Comparison of ENCODE assay signal across 8 cellular contexts in genomic region chrX:100895365-100896075, GRCh38. TPM values are rescaled to one million over a fixed set of nuclear protein-coding genes. Genes with fewer than 3 reads are reported as not detected.
DNase-seq lines count a peak whose midpoint lies in the region; TF ChIP-seq lines count a peak whose summit lies in the region.

No MANE protein-coding gene starts in this region.

- POLR2A ChIA-PET in SK-N-SH (lab: Yijun Ruan, JAX): no interaction called here

- H3K36me3 ChIP-seq in BE2C (no peaks in the 10 kb centered on the region), SK-N-SH (replicated peaks in 1 of 2; ENCODE audit: control insufficient read depth in 1 of 2, insufficient read depth in 2 of 2, low read length in 1 of 2) (no peaks in the 10 kb centered on the region)

- peaks cover 33% of the 10 kb centered on the region for H3K9me3 Mint-ChIP-seq in mesothelial cell of epicardium

- H3K9ac ChIP-seq in SK-N-SH: no peak overlapping the region

- no peaks in the 10 kb centered on the region for H4K20me1 ChIP-seq in SK-N-SH (ENCODE audit: insufficient read depth)

- TF ChIP-seq CTCF in BE2C (IDR thresholded peaks at IDR 0.05; ENCODE audit: low read depth, low read length) (peak; percentile 45), GM10266 (IDR thresholded peaks at IDR 0.05; ENCODE audit: control insufficient read depth, insufficient read depth, low read depth, missing control alignments) (peak; percentile 51), SK-N-SH (IDR thresholded peaks at IDR 0.05) (peak; percentile 57), mesothelial cell of epicardium (IDR thresholded peaks at IDR 0.05; ENCODE audit: unreplicated experiment) (no peak)

- no peaks in the 10 kb centered on the region for H3K27me3 Mint-ChIP-seq in mesothelial cell of epicardium (ENCODE audit: low read depth)

- peak; percentile 74 for TF ChIP-seq RAD21 in SK-N-SH (IDR thresholded peaks at IDR 0.05; ENCODE audit: low read length)

- no peaks in the 10 kb centered on the region for H3K79me2 ChIP-seq in SK-N-SH (ENCODE audit: insufficient read depth)

- H3K4me2 ChIP-seq in SK-N-SH: no peak overlapping the region

- no peaks in the 10 kb centered on the region for H3K9me3 ChIP-seq in BE2C
- H3K9me3 ChIP-seq in SK-N-SH: no peaks in the 10 kb centered on the region

- H3K27ac ChIP-seq in SK-N-SH (ENCODE audit: low read depth in 2 of 2, low read length in 1 of 2): no peak overlapping the region

- H3K4me3 Mint-ChIP-seq in mesothelial cell of epicardium: no peak overlapping the region

- H3F3A ChIP-seq in SK-N-SH (replicated peaks; ENCODE audit: insufficient read depth): peaks cover 5% of the 10 kb centered on the region

- CTCF ChIA-PET in SK-N-SH (lab: Yijun Ruan, JAX): interaction anchor here (0.6 to 2.1 kb wide), 4 partner anchors 9 to 311 kb away, joined by 3 to 8 read pairs (median 4); no protein-coding TSS in a partner anchor

- no peak overlapping the region for H3K27ac Mint-ChIP-seq in mesothelial cell of epicardium

- no peak overlapping the region for H2AFZ ChIP-seq in SK-N-SH (ENCODE audit: low read depth)

- H3K4me1 Mint-ChIP-seq in mesothelial cell of epicardium: no peaks in the 10 kb centered on the region

- no peak overlapping the region for H3K4me3 ChIP-seq in BE2C (ENCODE audit: low read depth, low read length)
- H3K4me3 ChIP-seq in SK-N-SH (ENCODE audit: low read depth in 2 of 2, low read length in 1 of 2): no peak overlapping the region

- peak; percentile 16 for DNase-seq in BE2C
- DNase-seq in GM10266 (ENCODE audit: extremely low spot score): peak; percentile 11
- DNase-seq in HT-29 (ENCODE audit: low spot score): peak; percentile 64
- DNase-seq in SK-N-SH: peak; percentile 19
- DNase-seq in fibroblast of the conjunctiva (ENCODE audit: low read depth): peak; percentile 10
- DNase-seq in stimulated activated CD8-positive, alpha-beta memory T cell treated with anti-CD3 and anti-CD28 coated beads, Interleukin-4, amount 100 ng/mL, for 48 hours: peak; percentile 23
- no peak for DNase-seq in amniotic stem cell (lab: John Stamatoyannopoulos, UW)
- DNase-seq in mesothelial cell of epicardium (ENCODE audit: low spot score in 2 of 2, unreplicated experiment in 2 of 2): no peak

- no peaks in the 10 kb centered on the region for H3K36me3 Mint-ChIP-seq in mesothelial cell of epicardium

- 24% methylated on average over 5 of the region's 5 CpGs for WGBS in SK-N-SH (ENCODE audit: low lambda C conversion rate)

- no peaks in the 10 kb centered on the region for H3K4me1 ChIP-seq in BE2C
- H3K4me1 ChIP-seq in SK-N-SH (ENCODE audit: control insufficient read depth in 1 of 2, insufficient read depth in 2 of 2, low read depth in 1 of 2, low read length in 1 of 2): no peaks in the 10 kb centered on the region

- no peaks in the 10 kb centered on the region for H3K27me3 ChIP-seq in BE2C
- H3K27me3 ChIP-seq in SK-N-SH (ENCODE audit: insufficient read depth): no peaks in the 10 kb centered on the region; the same call in 1 of the 2 replicates

- no peak for TF ChIP-seq EP300 in SK-N-SH (IDR thresholded peaks at IDR 0.05; ENCODE audit: borderline replicate concordance in 1 of 2, low read depth in 1 of 2, low read length in 1 of 2)

- no peaks in the 10 kb centered on the region for H3K9me2 ChIP-seq in SK-N-SH

TF ChIP-seq in SK-N-SH, 30 proteins besides CTCF, POLR2A, EP300 and RAD21:
- TF ChIP-seq SMC3 (IDR thresholded peaks at IDR 0.05; ENCODE audit: low read depth, low read length) (peak; percentile 61), USF2 (IDR thresholded peaks at IDR 0.05; ENCODE audit: borderline replicate concordance, low read depth, low read length) (no peak)

RNA-seq across cellular contexts. Expression of gene NOX1, which starts 21.4 kb away (rescaled TPM):
- 1.8 TPM for polyA plus RNA-seq in BE2C (2012; ENCODE audit: insufficient read depth, insufficient read length, low read depth)
- total RNA-seq in HT-29 (2014; rRNA removed; shearing (Covaris generic)): 14.6 and 17.7 TPM in 2 replicates
- not detected in 2 replicates for polyA plus RNA-seq in SK-N-SH (2012; rRNA removed)
- polyA plus RNA-seq in SK-N-SH (2012; cell fraction: cytosol; rRNA removed): not detected in 2 replicates
- polyA plus RNA-seq in SK-N-SH (2012; cell fraction: nucleus; rRNA removed): not detected in 2 replicates
- not detected in 3 replicates for total RNA-seq in mesothelial cell of epicardium

RNA-seq across cellular contexts. Expression of gene XKRX, which starts 33.2 kb away (rescaled TPM):
- polyA plus RNA-seq in BE2C (2012; ENCODE audit: insufficient read depth, insufficient read length, low read depth): not detected
- total RNA-seq in HT-29 (2014; rRNA removed; shearing (Covaris generic)): 2.7 and 4.6 TPM in 2 replicates
- not detected in 2 replicates for polyA plus RNA-seq in SK-N-SH (2012; rRNA removed)
- polyA plus RNA-seq in SK-N-SH (2012; cell fraction: cytosol; rRNA removed): not detected in 2 replicates
- polyA plus RNA-seq in SK-N-SH (2012; cell fraction: nucleus; rRNA removed): 0.02 and 0.05 TPM in 2 replicates
- total RNA-seq in mesothelial cell of epicardium: 0.90 to 1.0 TPM (median 0.96 TPM) in 3 replicates

Comparison
In these comparisons a context has a peak if more than half of its experiments do, and no peak if none do; other contexts are left out.
1. DNase-seq: peak in BE2C (single experiment), GM10266 (single experiment), HT-29 (single experiment), SK-N-SH (single experiment), fibroblast of the conjunctiva (single experiment) and stimulated activated CD8-positive, alpha-beta memory T cell treated with anti-CD3 and anti-CD28 coated beads, Interleukin-4, amount 100 ng/mL, for 48 hours (single experiment); none in amniotic stem cell (single experiment) and mesothelial cell of epicardium (0 of 2).
2. RNA of gene NOX1, which starts 21.4 kb away (total RNA-seq): 14.6 to 17.7 TPM in HT-29; not detected in mesothelial cell of epicardium; every median in the first group is over 10 times any median in the second.